Comparison of ENCODE assay signal across 9 cellular contexts in the genomic region with DNA sequence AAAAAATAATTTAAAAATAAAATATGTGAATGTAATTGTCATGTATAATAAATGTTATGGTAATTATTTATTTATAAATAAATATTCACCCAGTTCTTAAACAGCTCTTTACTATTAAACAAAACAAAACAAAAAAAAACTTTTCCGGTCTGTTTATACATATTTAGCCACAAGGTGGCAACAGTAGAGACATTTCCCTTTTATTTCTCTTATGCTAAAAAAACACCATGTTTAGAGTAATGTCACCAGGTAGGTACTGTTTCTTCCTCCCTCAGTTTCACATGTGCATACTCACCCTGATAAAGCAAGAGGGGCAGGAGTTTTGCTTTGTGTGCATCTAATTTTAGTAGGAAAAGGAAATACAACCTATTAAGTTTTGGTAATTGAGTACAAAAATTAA.
DNase-seq lines count a peak whose midpoint lies in the region; ATAC-seq, FAIRE-seq and TF ChIP-seq lines count a peak whose summit lies in the region.
"Had no signal": no experiment of that assay in that cellular context is flagged by ENCODE, and none has a peak within 500 bp of the region (broad histone marks: within the 10 kb centered on the region; RNA-seq: fewer than 3 reads in every experiment).

No MANE protein-coding gene starts in this region.

- DNase-seq in NCI-H510A treated with DMSO at 0.1 percent for 48 hours (lab: John Stamatoyannopoulos, UW): peak; percentile 24
- no peak for DNase-seq in NCI-H510A (lab: John Stamatoyannopoulos, UW)
- DNase-seq in GM12878 (ENCODE audit: low read depth, low spot score): no peak
- DNase-seq in progenitor cell of endocrine pancreas (ENCODE audit: low spot score, unreplicated experiment): no peak
- DNase-seq in natural killer cell treated with Interleukin-12 subunit alpha and Interleukin-12 subunit beta and Interleukin-15 and Interleukin-18, amount 100 ng/mL, for 72 hours (ENCODE audit: low spot score): no peak
- no peak for DNase-seq in activated CD4-positive, alpha-beta memory T cell treated with anti-CD3 and anti-CD28 coated beads, Interleukin-2, amount 10 ng/mL, durations not matched to agents 7 days and 5 days

- SMC1A ChIA-PET in GM12878 (lab: Charles Lee; ENCODE audit: uncharacterized antibody, unreplicated experiment): interaction anchor here (1.0 to 1.6 kb wide), 4 partner anchors 10 to 776 kb away, joined by 3 to 6 read pairs (median 4); no protein-coding TSS in a partner anchor

- H3K36me3 ChIP-seq in GM12878 (ENCODE audit: control insufficient read depth in 2 of 2, insufficient read depth in 2 of 2, low read length in 1 of 2): no peaks in the 10 kb centered on the region

- CTCF ChIA-PET in GM12878 (lab: Yijun Ruan, JAX): interaction anchor here (0.9 to 2.3 kb wide), 6 partner anchors 178 to 789 kb away, joined by 3 to 9 read pairs (median 3); no protein-coding TSS in a partner anchor
- CTCF ChIA-PET in activated CD4-positive, alpha-beta memory T cell treated with anti-CD3 and anti-CD28 coated beads, Interleukin-2, amount 10 ng/mL, durations not matched to agents 7 days and 5 days (lab: Charles Lee): no interaction called here

- no peak overlapping the region for H3K27ac Mint-ChIP-seq in progenitor cell of endocrine pancreas
- H3K27ac Mint-ChIP-seq in natural killer cell treated with Interleukin-12 subunit alpha and Interleukin-12 subunit beta and Interleukin-15 and Interleukin-18, amount 100 ng/mL, for 72 hours: no peak overlapping the region
- H3K27ac Mint-ChIP-seq in activated CD4-positive, alpha-beta memory T cell treated with anti-CD3 and anti-CD28 coated beads, Interleukin-2, amount 10 ng/mL, durations not matched to agents 7 days and 5 days: no peak overlapping the region

- H3K4me3 ChIP-seq in GM12878: no peak overlapping the region

- TF ChIP-seq EP300 in Ishikawa (IDR thresholded peaks at IDR 0.05; ENCODE audit: borderline replicate concordance): no peak
- TF ChIP-seq EP300 in GM12878 (IDR thresholded peaks at IDR 0.05; ENCODE audit: borderline replicate concordance in 1 of 2, control insufficient read depth in 1 of 2, low read depth in 2 of 2, low read length in 2 of 2): no peak

- H3K9ac ChIP-seq in GM12878 (ENCODE audit: control insufficient read depth, insufficient read depth, low read length): no peak overlapping the region

- H3K27me3 Mint-ChIP-seq in progenitor cell of endocrine pancreas: no peaks in the 10 kb centered on the region
- H3K27me3 Mint-ChIP-seq in natural killer cell treated with Interleukin-12 subunit alpha and Interleukin-12 subunit beta and Interleukin-15 and Interleukin-18, amount 100 ng/mL, for 72 hours: no peaks in the 10 kb centered on the region
- H3K27me3 Mint-ChIP-seq in activated CD4-positive, alpha-beta memory T cell treated with anti-CD3 and anti-CD28 coated beads, Interleukin-2, amount 10 ng/mL, durations not matched to agents 7 days and 5 days: no peaks in the 10 kb centered on the region

- no TSS peak for BruUV-seq in GM12878 (replicated peaks; lab: Mats Ljungman, UMichigan)

- peaks cover under 1% of the 10 kb centered on the region for H3K9me3 Mint-ChIP-seq in progenitor cell of endocrine pancreas (ENCODE audit: low read depth)
- H3K9me3 Mint-ChIP-seq in natural killer cell treated with Interleukin-12 subunit alpha and Interleukin-12 subunit beta and Interleukin-15 and Interleukin-18, amount 100 ng/mL, for 72 hours: peaks cover 23% of the 10 kb centered on the region
- H3K9me3 Mint-ChIP-seq in activated CD4-positive, alpha-beta memory T cell treated with anti-CD3 and anti-CD28 coated beads, Interleukin-2, amount 10 ng/mL, durations not matched to agents 7 days and 5 days: peaks cover 6% of the 10 kb centered on the region

- TF ChIP-seq RAD21 in Ishikawa (IDR thresholded peaks at IDR 0.05; ENCODE audit: low read depth) (peak; percentile 29; the same call in 1 of the 2 replicates), GM12878 (IDR thresholded peaks at IDR 0.05; ENCODE audit: insufficient read depth, low read depth, low read length) (no peak)

- RAD21 ChIA-PET in GM12878 (lab: Charles Lee; ENCODE audit: unreplicated experiment): interaction anchor here (1.0 kb wide), 1 partner anchor 180 kb away, joined by 3 read pairs; no protein-coding TSS in a partner anchor

- WGBS in GM12878 (ENCODE audit: insufficient coverage, insufficient replicate concordance, low lambda C conversion rate, missing lambda C conversion rate): 0% methylated on average over 1 of the region's 1 CpG

- no peak overlapping the region for H2AFZ ChIP-seq in GM12878 (ENCODE audit: control insufficient read depth, low read depth, low read length)

- no peaks in the 10 kb centered on the region for H3K4me1 ChIP-seq in GM12878 (ENCODE audit: control insufficient read depth, insufficient read depth, low read length)

- no peaks in the 10 kb centered on the region for H3K9me3 ChIP-seq in GM12878 (replicated peaks; ENCODE audit: control insufficient read depth, insufficient read depth, low read length)

- no peaks in the 10 kb centered on the region for H3K79me2 ChIP-seq in GM12878 (ENCODE audit: control insufficient read depth, insufficient read depth, low read length)

- no peak overlapping the region for H3K4me3 Mint-ChIP-seq in progenitor cell of endocrine pancreas (ENCODE audit: low read depth)
- no peak overlapping the region for H3K4me3 Mint-ChIP-seq in natural killer cell treated with Interleukin-12 subunit alpha and Interleukin-12 subunit beta and Interleukin-15 and Interleukin-18, amount 100 ng/mL, for 72 hours
- no peak overlapping the region for H3K4me3 Mint-ChIP-seq in activated CD4-positive, alpha-beta memory T cell treated with anti-CD3 and anti-CD28 coated beads, Interleukin-2, amount 10 ng/mL, durations not matched to agents 7 days and 5 days

- intact Hi-C loops in GM12878 (cut with micrococcal nuclease; ENCODE audit: unreplicated experiment): loop anchor here (5.0 to 10.0 kb wide), 4 partner anchors 179 to 774 kb away; no protein-coding TSS in a partner anchor

- POLR2A ChIA-PET in GM12878 (lab: Charles Lee): no interaction called here
- POLR2A ChIA-PET in activated CD4-positive, alpha-beta memory T cell treated with anti-CD3 and anti-CD28 coated beads, Interleukin-2, amount 10 ng/mL, durations not matched to agents 7 days and 5 days (lab: Charles Lee): no interaction called here

- no peak overlapping the region for H3K4me2 ChIP-seq in GM12878 (ENCODE audit: control insufficient read depth, insufficient read depth)

- no peak overlapping the region for H3K27ac ChIP-seq in GM12878 (ENCODE audit: control insufficient read depth, insufficient read depth)

- FAIRE-seq in GM12878 (lab: Jason Lieb, UNC): no peak
- FAIRE-seq: HTR-8/SVneo had no signal

- TF ChIP-seq POLR2A in GM12878 (IDR thresholded peaks at IDR 0.05; ENCODE audit: low read depth, low read length): no peak

- no peaks in the 10 kb centered on the region for H3K36me3 Mint-ChIP-seq in progenitor cell of endocrine pancreas (ENCODE audit: insufficient read depth)
- H3K36me3 Mint-ChIP-seq in natural killer cell treated with Interleukin-12 subunit alpha and Interleukin-12 subunit beta and Interleukin-15 and Interleukin-18, amount 100 ng/mL, for 72 hours: no peaks in the 10 kb centered on the region
- H3K36me3 Mint-ChIP-seq in activated CD4-positive, alpha-beta memory T cell treated with anti-CD3 and anti-CD28 coated beads, Interleukin-2, amount 10 ng/mL, durations not matched to agents 7 days and 5 days (ENCODE audit: low read depth): no peaks in the 10 kb centered on the region

- in situ Hi-C loops in GM12878 (cut with MboI): no loop called here

- TF ChIP-seq CTCF in GM12878 (IDR thresholded peaks at IDR 0.05 in 2 of 3, conservative IDR thresholded peaks at IDR 0.05 in 1 of 3; ENCODE audit: control insufficient read depth in 2 of 3, extremely low read depth in 1 of 3, insufficient read depth in 1 of 3, low read depth in 3 of 3, low read length in 3 of 3) (peak in 2 of 3 experiments; percentile 21 to 31; a peak in 3 of 6 replicates), progenitor cell of endocrine pancreas (IDR thresholded peaks at IDR 0.05; ENCODE audit: unreplicated experiment) (peak; percentile 70)

- no peaks in the 10 kb centered on the region for H3K27me3 ChIP-seq in GM12878 (replicated peaks in 1 of 2; ENCODE audit: control insufficient read depth in 2 of 2, insufficient read depth in 2 of 2, low read length in 1 of 2)

- peak; percentile 55; the same call in 2 of the 3 replicates for ATAC-seq in GM12878
- no peak for ATAC-seq in natural killer cell treated with Interleukin-12 subunit alpha and Interleukin-12 subunit beta and Interleukin-15 and Interleukin-18, amount 100 ng/mL, for 72 hours
- ATAC-seq in HG02798 (IDR thresholded peaks at IDR 0.05; ENCODE audit: poor library complexity, unreplicated experiment): no peak

- no peaks in the 10 kb centered on the region for H4K20me1 ChIP-seq in GM12878 (ENCODE audit: control insufficient read depth, insufficient read depth)

- no peaks in the 10 kb centered on the region for H3K4me1 Mint-ChIP-seq in progenitor cell of endocrine pancreas (ENCODE audit: low read depth)
- H3K4me1 Mint-ChIP-seq in natural killer cell treated with Interleukin-12 subunit alpha and Interleukin-12 subunit beta and Interleukin-15 and Interleukin-18, amount 100 ng/mL, for 72 hours (ENCODE audit: low read depth in 2 of 2): no peaks in the 10 kb centered on the region
- no peaks in the 10 kb centered on the region for H3K4me1 Mint-ChIP-seq in activated CD4-positive, alpha-beta memory T cell treated with anti-CD3 and anti-CD28 coated beads, Interleukin-2, amount 10 ng/mL, durations not matched to agents 7 days and 5 days

TF ChIP-seq in Ishikawa, 13 proteins besides CTCF, POLR2A, EP300 and RAD21 (continues in another document):
- TF ChIP-seq YY1 (IDR thresholded peaks at IDR 0.05; ENCODE audit: low read depth) (no peak), CEBPB (IDR thresholded peaks at IDR 0.05) (no peak)

TF ChIP-seq in GM12878, 131 proteins besides CTCF, POLR2A, EP300 and RAD21:
- TF ChIP-seq SMC3 (IDR thresholded peaks at IDR 0.05; ENCODE audit: borderline replicate concordance, low read length): peak; percentile 25; the same call in 1 of the 2 replicates
- no peak for TF ChIP-seq ZNF24 (IDR thresholded peaks at IDR 0.05)
TF ChIP-seq in GM12878: peak in this region for 1.
